In genomic region chr19:56705939-56706338, GRCh38 we compare ENCODE assay signal across 31 cellular contexts. TPM values are rescaled to one million over a fixed set of nuclear protein-coding genes. Genes with fewer than 3 reads are reported as not detected.
"Had no signal": no experiment of that assay in that cellular context is flagged by ENCODE, and none has a peak within 500 bp of the region (broad histone marks: within the 10 kb centered on the region; RNA-seq: fewer than 3 reads in every experiment).

No MANE protein-coding gene starts in this region.

- ATAC-seq: body of pancreas; gastroesophageal sphincter; left cardiac atrium; naive thymus-derived CD4-positive, alpha-beta T cell; upper lobe of right lung had no signal

- H3K4me1 ChIP-seq: adrenal gland, body of pancreas, gastroesophageal sphincter, sigmoid colon, suprapubic skin, tibial artery, upper lobe of right lung had no signal

- H3K36me3 ChIP-seq: adrenal gland, cardiac muscle cell, ovary, sigmoid colon, suprapubic skin, upper lobe of right lung had no signal

- H3K4me3 ChIP-seq: adrenal gland, body of pancreas, cardiac muscle cell, coronary artery, gastroesophageal sphincter, ovary, sigmoid colon, suprapubic skin, tibial artery, upper lobe of right lung had no signal

- H3K27ac ChIP-seq: adrenal gland, body of pancreas, cardiac muscle cell, coronary artery, gastroesophageal sphincter, ovary, sigmoid colon, suprapubic skin, tibial artery, upper lobe of right lung, VCaP had no signal

- DNase-seq: activated CD4-positive, alpha-beta T cell treated with anti-CD3 and anti-CD28 coated beads for 4 hours; activated CD4-positive, alpha-beta T cell treated with anti-CD3 and anti-CD28 coated beads, Interleukin-2, amount 50 U/mL, for 4 hours; activated CD8-positive, alpha-beta memory T cell treated with anti-CD3 and anti-CD28 coated beads for 24 hours; activated effector memory CD4-positive, alpha-beta T cell treated with Interleukin-2 at 50 U/mL for 16 hours; activated naive CD4-positive, alpha-beta T cell treated with anti-CD3 and anti-CD28 coated beads for 36 hours; activated naive CD8-positive, alpha-beta T cell treated with anti-CD3 and anti-CD28 coated beads for 36 hours; adrenal gland; aorta; body of pancreas; hippocampal formation; left cardiac atrium; midbrain; naive thymus-derived CD4-positive, alpha-beta T cell; ovary; retina; sigmoid colon; small intestine; stimulated activated CD4-positive, alpha-beta T cell treated with anti-CD3 and anti-CD28 coated beads, Interleukin-1b, Interleukin-23, amount 100 ng/mL, for 48 hours; stimulated activated naive CD4-positive, alpha-beta T cell; tibial artery; upper lobe of right lung had no signal

- H3K9me3 ChIP-seq: adrenal gland, body of pancreas, ovary had no signal

- H3K27me3 ChIP-seq: adrenal gland, body of pancreas, cardiac muscle cell, gastroesophageal sphincter, ovary, sigmoid colon, suprapubic skin, tibial artery, upper lobe of right lung had no signal

RNA-seq across cellular contexts. Expression of gene ZNF835, which starts 34.4 kb away (rescaled TPM):
- total RNA-seq: endothelial cell of umbilical vein, fibroblast of villous mesenchyme had no signal
- polyA plus RNA-seq: cardiac muscle cell, fibroblast of lung, keratinocyte, neural cell had no signal
